8 cellular contexts compared by ENCODE assay signal in genomic region chrX:49040376-49040955, GRCh38. TPM values are rescaled to one million over a fixed set of nuclear protein-coding genes. Genes with fewer than 3 reads are reported as not detected.
DNase-seq lines count a peak whose midpoint lies in the region; ATAC-seq, FAIRE-seq and TF ChIP-seq lines count a peak whose summit lies in the region.

No MANE protein-coding gene starts in this region.

- H3K9me3 ChIP-seq in thoracic aorta, result no peaks in the 10 kb centered on the region

- FAIRE-seq in D721Med (lab: Jason Lieb, UNC), result no peak

- no peak for DNase-seq in activated CD4-positive, alpha-beta T cell treated with anti-CD3 and anti-CD28 coated beads, Interleukin-2, amount 10 ng/mL, durations not matched to agents 7 days and 5 days
- DNase-seq in activated CD4-positive, alpha-beta T cell treated with anti-CD3 and anti-CD28 coated beads for 48 hours, result no peak
- no peak for DNase-seq in kidney epithelial cell (ENCODE audit: low read depth)
- DNase-seq in thoracic aorta (ENCODE audit: low spot score), result no peak
- DNase-seq in D721Med (ENCODE audit: insufficient read length, low spot score), result no peak
- DNase-seq in OCI-M1 (lab: John Stamatoyannopoulos, UW), result no peak

- peaks cover 46% of the 10 kb centered on the region for H3K4me1 Mint-ChIP-seq in activated CD4-positive, alpha-beta T cell treated with anti-CD3 and anti-CD28 coated beads, Interleukin-2, amount 10 ng/mL, durations not matched to agents 7 days and 5 days

- no peaks in the 10 kb centered on the region for H3K9me3 Mint-ChIP-seq in activated CD4-positive, alpha-beta T cell treated with anti-CD3 and anti-CD28 coated beads, Interleukin-2, amount 10 ng/mL, durations not matched to agents 7 days and 5 days

- H3K27me3 ChIP-seq in kidney epithelial cell (ENCODE audit: control insufficient read depth, insufficient read depth, low read length) (no peaks in the 10 kb centered on the region), thoracic aorta (replicated peaks; ENCODE audit: insufficient read depth) (no peaks in the 10 kb centered on the region)

- POLR2A ChIA-PET in activated CD4-positive, alpha-beta T cell treated with anti-CD3 and anti-CD28 coated beads, Interleukin-2, amount 10 ng/mL, durations not matched to agents 7 days and 5 days (lab: Charles Lee), result no interaction called here

- H3K27ac ChIP-seq in angular gyrus (ENCODE audit: low read depth, low read length), result peak overlapping the region; percentile 82
- H3K27ac ChIP-seq in thoracic aorta, result peak overlapping the region; percentile 38 to 99

- TF ChIP-seq CTCF in kidney epithelial cell (IDR thresholded peaks at IDR 0.05; ENCODE audit: insufficient read depth, low read length, poor library complexity, severe bottlenecking), result no peak
- no peak for TF ChIP-seq CTCF in thoracic aorta (IDR thresholded peaks at IDR 0.05)
- TF ChIP-seq CTCF in D721Med (IDR thresholded peaks at IDR 0.05; ENCODE audit: insufficient read depth, missing control alignments), result no peak

- no peaks in the 10 kb centered on the region for H3K27me3 Mint-ChIP-seq in activated CD4-positive, alpha-beta T cell treated with anti-CD3 and anti-CD28 coated beads, Interleukin-2, amount 10 ng/mL, durations not matched to agents 7 days and 5 days

- peak overlapping the region; percentile 50 for H3K4me3 Mint-ChIP-seq in activated CD4-positive, alpha-beta T cell treated with anti-CD3 and anti-CD28 coated beads, Interleukin-2, amount 10 ng/mL, durations not matched to agents 7 days and 5 days

- H3K36me3 Mint-ChIP-seq in activated CD4-positive, alpha-beta T cell treated with anti-CD3 and anti-CD28 coated beads, Interleukin-2, amount 10 ng/mL, durations not matched to agents 7 days and 5 days (ENCODE audit: low read depth), result peaks cover 18% of the 10 kb centered on the region

- H3K27ac Mint-ChIP-seq in activated CD4-positive, alpha-beta T cell treated with anti-CD3 and anti-CD28 coated beads, Interleukin-2, amount 10 ng/mL, durations not matched to agents 7 days and 5 days, result peak overlapping the region; percentile 87

- ATAC-seq in thoracic aorta (ENCODE audit: insufficient number of reproducible peaks, low FRiP score, low read depth) (no peak), HG02642 (IDR thresholded peaks at IDR 0.05; ENCODE audit: poor library complexity, unreplicated experiment) (no peak)

- CTCF ChIA-PET in activated CD4-positive, alpha-beta T cell treated with anti-CD3 and anti-CD28 coated beads, Interleukin-2, amount 10 ng/mL, durations not matched to agents 7 days and 5 days (lab: Charles Lee), result interaction anchor here (1.0 to 1.2 kb wide), 2 partner anchors 13 to 15 kb away, joined by 3 read pairs; no protein-coding TSS in a partner anchor

- peak overlapping the region; percentile 20 for H3K4me3 ChIP-seq in kidney epithelial cell (ENCODE audit: low read depth, low read length)
- peak overlapping the region; percentile 91 for H3K4me3 ChIP-seq in thoracic aorta

- peaks cover 6 to 19% of the 10 kb centered on the region in 2 donors for H3K4me1 ChIP-seq in thoracic aorta (ENCODE audit: control insufficient read depth in 1 of 2, low read depth in 2 of 2)

- H3K36me3 ChIP-seq in kidney epithelial cell (ENCODE audit: control insufficient read depth, insufficient read depth, low read length) (no peaks in the 10 kb centered on the region), thoracic aorta (peaks cover 22% of the 10 kb centered on the region)

RNA-seq across cellular contexts. Expression of gene TFE3, which starts 2.7 kb away (rescaled TPM):
- 10 to 100 TPM; 25.7 to 26.8 TPM for total RNA-seq in activated CD4-positive, alpha-beta T cell treated with anti-CD3 and anti-CD28 coated beads, Interleukin-2, amount 10 ng/mL, durations not matched to agents 7 days and 5 days
- 55.6 and 63.3 TPM in 2 replicates for total RNA-seq in kidney epithelial cell
- 100 to 1,000 TPM in 1 of 2 donors, 10 to 100 TPM in 1; 83.8 to 106 TPM for total RNA-seq in thoracic aorta

RNA-seq across cellular contexts. Expression of gene CCDC120, which starts 18.3 kb away (rescaled TPM):
- total RNA-seq in activated CD4-positive, alpha-beta T cell treated with anti-CD3 and anti-CD28 coated beads, Interleukin-2, amount 10 ng/mL, durations not matched to agents 7 days and 5 days, result 1 to 10 TPM; 5.5 to 5.9 TPM
- total RNA-seq in kidney epithelial cell (5.5 and 6.4 TPM in 2 replicates), thoracic aorta (1 to 10 TPM; 3.6 to 5.6 TPM)

RNA-seq across cellular contexts. Expression of gene PRAF2, which starts 33.3 kb away (rescaled TPM):
- total RNA-seq in activated CD4-positive, alpha-beta T cell treated with anti-CD3 and anti-CD28 coated beads, Interleukin-2, amount 10 ng/mL, durations not matched to agents 7 days and 5 days, result 10 to 100 TPM; 24.7 to 27.1 TPM
- 16.8 and 18.1 TPM in 2 replicates for total RNA-seq in kidney epithelial cell
- 10 to 100 TPM; 24.0 to 25.7 TPM for total RNA-seq in thoracic aorta

RNA-seq across cellular contexts. Expression of gene GRIPAP1, which starts 38.4 kb away (rescaled TPM):
- total RNA-seq in activated CD4-positive, alpha-beta T cell treated with anti-CD3 and anti-CD28 coated beads, Interleukin-2, amount 10 ng/mL, durations not matched to agents 7 days and 5 days, result 10 to 100 TPM; 73.2 to 91.2 TPM
- 25.8 and 31.1 TPM in 2 replicates for total RNA-seq in kidney epithelial cell
- 10 to 100 TPM; 29.8 to 36.6 TPM for total RNA-seq in thoracic aorta

RNA-seq across cellular contexts. Expression of gene WDR45, which starts 39.2 kb away (rescaled TPM):
- 10 to 100 TPM; 44.0 to 48.6 TPM for total RNA-seq in activated CD4-positive, alpha-beta T cell treated with anti-CD3 and anti-CD28 coated beads, Interleukin-2, amount 10 ng/mL, durations not matched to agents 7 days and 5 days
- 115 and 117 TPM in 2 replicates for total RNA-seq in kidney epithelial cell
- 100 to 1,000 TPM in 1 of 2 donors, 10 to 100 TPM in 1; 90.2 to 108 TPM for total RNA-seq in thoracic aorta
